In the genomic region with DNA sequence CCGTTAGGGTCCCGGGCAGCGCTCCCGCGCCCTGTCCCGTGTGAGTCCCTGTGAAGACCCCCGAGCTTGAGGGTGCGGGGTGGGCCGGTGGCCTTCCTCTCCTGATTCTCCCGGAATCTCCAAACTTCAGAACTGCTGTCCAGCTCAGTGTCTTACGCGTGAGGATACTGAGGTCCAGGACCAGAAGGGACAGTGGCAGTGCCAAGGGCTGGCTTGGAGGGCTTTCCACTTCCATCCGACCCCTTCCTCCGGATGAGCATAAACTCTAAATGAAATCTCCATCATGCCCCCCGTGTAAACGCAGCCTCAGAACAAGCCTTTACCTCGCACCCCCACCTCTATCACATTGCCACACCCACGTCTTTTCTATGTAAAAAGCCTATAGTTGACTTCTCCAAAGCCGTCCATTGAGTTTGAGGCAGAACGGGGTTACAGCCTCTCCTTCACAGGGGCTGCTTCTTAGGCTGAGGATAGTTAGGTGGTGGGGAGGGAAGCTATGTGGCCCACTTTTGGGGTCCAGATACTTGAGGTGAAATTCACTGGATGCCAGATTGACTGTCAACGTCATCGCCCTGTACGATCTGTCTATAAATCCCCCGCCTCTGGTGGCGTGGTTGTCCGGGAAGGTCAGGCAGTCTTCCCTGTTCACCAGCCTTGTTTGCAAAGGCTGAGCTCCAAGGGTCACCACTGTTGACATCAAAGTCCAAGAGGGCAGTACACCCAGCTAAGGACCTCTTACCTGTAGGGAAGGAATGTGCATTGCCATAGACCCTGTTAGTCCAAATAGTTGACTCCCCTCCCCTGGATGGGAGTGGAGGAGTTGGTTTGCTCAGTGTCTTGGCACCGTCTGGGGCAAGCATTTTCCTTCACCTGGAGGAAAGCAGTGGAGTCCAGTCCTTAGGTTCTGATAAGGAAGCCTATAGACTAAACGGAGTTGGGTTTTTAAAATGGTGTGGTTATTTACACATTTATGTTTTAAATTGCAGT, we compare ENCODE assay signal across 8 cellular contexts. TPM values are rescaled to one million over a fixed set of nuclear protein-coding genes. Genes with fewer than 3 reads are reported as not detected.
A peak's percentile ranks its signal among the peaks of the same experiment; 100 is the strongest.
DNase-seq lines count a peak whose midpoint lies in the region; ATAC-seq, FAIRE-seq and TF ChIP-seq lines count a peak whose summit lies in the region.

No MANE protein-coding gene starts in this region.

- H3K27ac ChIP-seq in HUES48 (ENCODE audit: low read depth, low read length) (peak overlapping the region; percentile 12), HepG2 (ENCODE audit: extremely low read length, insufficient read depth, low read length) (peak overlapping the region; percentile 83)

- H3K4me2 ChIP-seq in HepG2 (ENCODE audit: low read depth, low read length), result peak overlapping the region; percentile 88

- no peaks in the 10 kb centered on the region for H3K9me3 ChIP-seq in HUES48 (ENCODE audit: control insufficient read depth, insufficient read depth, low read length)
- no peaks in the 10 kb centered on the region for H3K9me3 ChIP-seq in T-helper 17 cell (ENCODE audit: control insufficient read depth, low read length, poor library complexity, severe bottlenecking)
- H3K9me3 ChIP-seq in HepG2 (ENCODE audit: low read length), result no peaks in the 10 kb centered on the region

- peak; percentile 50 to 61 for TF ChIP-seq POLR2A in HepG2 (IDR thresholded peaks at IDR 0.05; ENCODE audit: insufficient read depth in 1 of 2, low read depth in 2 of 2, low read length in 2 of 2)

- H3K9ac ChIP-seq in HUES48 (ENCODE audit: low read depth, low read length) (peak overlapping the region; percentile 78), HepG2 (ENCODE audit: insufficient read depth, low read depth, low read length) (peak overlapping the region; percentile 96)

- peaks cover 20% of the 10 kb centered on the region; the same call in 1 of the 2 replicates for H4K20me1 ChIP-seq in HepG2 (ENCODE audit: insufficient read depth, low read length)

- 3% methylated on average over 13 of the region's 28 CpGs for WGBS in HepG2 (ENCODE audit: low lambda C conversion rate)

- TF ChIP-seq CTCF in Calu3 (IDR thresholded peaks at IDR 0.05; ENCODE audit: unreplicated experiment) (no peak), MCF 10A (IDR thresholded peaks at IDR 0.05; ENCODE audit: unreplicated experiment) (no peak), HepG2 (CRISPR knock-in tag; IDR thresholded peaks at IDR 0.05) (peak; percentile 31)

- peak overlapping the region; percentile 89 for H3K27ac Mint-ChIP-seq in Calu3 (ENCODE audit: unreplicated experiment)
- peak overlapping the region; percentile 98 for H3K27ac Mint-ChIP-seq in T-helper 17 cell
- peak overlapping the region; percentile 95 for H3K27ac Mint-ChIP-seq in MCF 10A (ENCODE audit: low read depth, unreplicated experiment)
- peak overlapping the region; percentile 99 for H3K27ac Mint-ChIP-seq in stimulated activated effector memory CD8-positive, alpha-beta T cell treated with anti-CD3 and anti-CD28 coated beads, Interleukin-12 subunit alpha, Interleukin-12 subunit beta, amount 100 ng/mL, for 72 hours

- no peak for TF ChIP-seq RAD21 in HepG2 (CRISPR knock-in tag; IDR thresholded peaks at IDR 0.05)

- DNase-seq in Calu3 (peak; percentile 27), T-helper 17 cell (peak in 2 of 3 donors; percentile 24 to 34), MCF 10A (ENCODE audit: unreplicated experiment) (peak; percentile 53), HepG2 (ENCODE audit: low spot score) (peak; percentile 68), GM19238 (ENCODE audit: insufficient read length, low spot score) (no peak), DMS153 treated with DMSO at 0.1 percent for 48 hours (lab: John Stamatoyannopoulos, UW; ENCODE audit: unreplicated experiment) (no peak)
- peak in 1 of 2 donors; percentile 72 for DNase-seq in stimulated activated effector memory CD8-positive, alpha-beta T cell treated with anti-CD3 and anti-CD28 coated beads, Interleukin-12 subunit alpha, Interleukin-12 subunit beta, amount 100 ng/mL, for 72 hours (ENCODE audit: low spot score in 2 of 2)

- TSS peak; percentile 31 for BruUV-seq in Calu3 (replicated peaks; lab: Mats Ljungman, UMichigan)
- BruUV-seq in MCF 10A (replicated peaks; lab: Mats Ljungman, UMichigan), result TSS peak; percentile 35
- TSS peak; percentile 46 for BruUV-seq in HepG2 (replicated peaks; lab: Mats Ljungman, UMichigan)

- H3K79me2 ChIP-seq in HepG2 (ENCODE audit: insufficient read depth, low read length), result peaks cover 62% of the 10 kb centered on the region

- peak in 1 of 2 experiments; percentile 52; a peak in 2 of 4 replicates for TF ChIP-seq EP300 in HepG2 (IDR thresholded peaks at IDR 0.05; ENCODE audit: low read depth in 2 of 2, low read length in 2 of 2)
- peak; percentile 67 for TF ChIP-seq EP300 in HepG2 (CRISPR knock-in tag; IDR thresholded peaks at IDR 0.05; ENCODE audit: borderline replicate concordance)

- no peaks in the 10 kb centered on the region for H3K36me3 ChIP-seq in HUES48 (ENCODE audit: control insufficient read depth, insufficient read depth, low read length)
- peaks cover 0 to 12% of the 10 kb centered on the region in 2 experiments; a peak in 3 of 5 replicates for H3K36me3 ChIP-seq in HepG2 (replicated peaks in 1 of 2; ENCODE audit: control insufficient read depth in 1 of 2, insufficient read depth in 2 of 2, low read length in 2 of 2)

- H3K4me1 Mint-ChIP-seq in Calu3 (ENCODE audit: low read depth, unreplicated experiment) (peaks cover 20% of the 10 kb centered on the region), T-helper 17 cell (peaks cover 42% of the 10 kb centered on the region), MCF 10A (ENCODE audit: insufficient read depth, unreplicated experiment) (peaks cover 33% of the 10 kb centered on the region)
- peaks cover 44% of the 10 kb centered on the region for H3K4me1 Mint-ChIP-seq in stimulated activated effector memory CD8-positive, alpha-beta T cell treated with anti-CD3 and anti-CD28 coated beads, Interleukin-12 subunit alpha, Interleukin-12 subunit beta, amount 100 ng/mL, for 72 hours

- in situ Hi-C loops in HepG2 (cut with HindIII; ENCODE audit: extremely low pct_ligation_motif_present, low pct_unique_long_range_greater_than_20kb), result loop anchor here (5.0 kb wide), 1 partner anchor 66 kb away; a partner anchor contains a TSS

- peaks cover 3% of the 10 kb centered on the region for H3K27me3 ChIP-seq in HUES48 (ENCODE audit: control insufficient read depth, insufficient read depth, low read length)
- no peaks in the 10 kb centered on the region; a peak in 1 of 5 replicates for H3K27me3 ChIP-seq in HepG2 (ENCODE audit: control insufficient read depth in 1 of 2, insufficient read depth in 2 of 2, low read length in 2 of 2)

- ATAC-seq in T-helper 17 cell (peak; percentile 38), HepG2 (peak; percentile 8)
- ATAC-seq in stimulated activated effector memory CD8-positive, alpha-beta T cell treated with anti-CD3 and anti-CD28 coated beads, Interleukin-12 subunit alpha, Interleukin-12 subunit beta, amount 100 ng/mL, for 72 hours, result peak; percentile 38

- H3K4me3 ChIP-seq in HUES48 (ENCODE audit: low read depth, low read length), result peak overlapping the region; percentile 93
- H3K4me3 ChIP-seq in HepG2 (replicated peaks in 1 of 3; ENCODE audit: insufficient read depth in 1 of 3, low read depth in 2 of 3, low read length in 3 of 3), result peak overlapping the region; percentile 74 to 99 (median 90)

- H3K9me3 Mint-ChIP-seq in Calu3 (ENCODE audit: low read depth, unreplicated experiment) (no peaks in the 10 kb centered on the region), MCF 10A (ENCODE audit: unreplicated experiment) (no peaks in the 10 kb centered on the region)
- no peaks in the 10 kb centered on the region for H3K9me3 Mint-ChIP-seq in stimulated activated effector memory CD8-positive, alpha-beta T cell treated with anti-CD3 and anti-CD28 coated beads, Interleukin-12 subunit alpha, Interleukin-12 subunit beta, amount 100 ng/mL, for 72 hours

- peak overlapping the region; percentile 74 for H3K4me3 Mint-ChIP-seq in Calu3 (ENCODE audit: low read depth, unreplicated experiment)
- H3K4me3 Mint-ChIP-seq in T-helper 17 cell, result peak overlapping the region; percentile 98
- H3K4me3 Mint-ChIP-seq in MCF 10A (ENCODE audit: unreplicated experiment), result peak overlapping the region; percentile 70
- peak overlapping the region; percentile 98 for H3K4me3 Mint-ChIP-seq in stimulated activated effector memory CD8-positive, alpha-beta T cell treated with anti-CD3 and anti-CD28 coated beads, Interleukin-12 subunit alpha, Interleukin-12 subunit beta, amount 100 ng/mL, for 72 hours

- H3K27me3 Mint-ChIP-seq in Calu3 (ENCODE audit: unreplicated experiment) (no peaks in the 10 kb centered on the region), T-helper 17 cell (no peaks in the 10 kb centered on the region), MCF 10A (ENCODE audit: insufficient read depth, unreplicated experiment) (no peaks in the 10 kb centered on the region)

- peak; percentile 75 for FAIRE-seq in HepG2 (lab: Jason Lieb, UNC)

- H3K4me1 ChIP-seq in HUES48 (ENCODE audit: control insufficient read depth, insufficient read depth, low read length) (peaks cover 22% of the 10 kb centered on the region; the same call in 1 of the 2 replicates), HepG2 (ENCODE audit: insufficient read depth, low read length) (peaks cover 51% of the 10 kb centered on the region)

- CTCF ChIA-PET in Calu3 (lab: Charles Lee) (interaction anchor here (0.5 kb wide), 1 partner anchor 749 kb away, joined by 3 read pairs; no protein-coding TSS in a partner anchor), MCF 10A (lab: Yijun Ruan, JAX) (interaction anchor here (0.6 to 2.5 kb wide), 5 partner anchors 9 to 477 kb away, joined by 3 to 13 read pairs (median 4); no protein-coding TSS in a partner anchor), HepG2 (lab: Yijun Ruan, JAX; ENCODE audit: low intra/inter-chr PET ratio, low total read pairs) (no interaction called here)

- H3K36me3 Mint-ChIP-seq in Calu3 (ENCODE audit: insufficient read depth, unreplicated experiment), result peaks cover 57% of the 10 kb centered on the region
- H3K36me3 Mint-ChIP-seq in T-helper 17 cell (ENCODE audit: low read depth), result peaks cover 10% of the 10 kb centered on the region
- H3K36me3 Mint-ChIP-seq in MCF 10A (ENCODE audit: insufficient read depth, unreplicated experiment), result peaks cover 36% of the 10 kb centered on the region
- H3K36me3 Mint-ChIP-seq in stimulated activated effector memory CD8-positive, alpha-beta T cell treated with anti-CD3 and anti-CD28 coated beads, Interleukin-12 subunit alpha, Interleukin-12 subunit beta, amount 100 ng/mL, for 72 hours, result peaks cover 76% of the 10 kb centered on the region

- intact Hi-C loops in Calu3 (cut with micrococcal nuclease; ENCODE audit: unreplicated experiment), result no loop called here
- intact Hi-C loops in MCF 10A (cut with micrococcal nuclease), result loop anchor here (2.0 to 10.0 kb wide), 4 partner anchors 52 to 476 kb away; a partner anchor contains a TSS
- intact Hi-C loops in HepG2 (cut with micrococcal nuclease; ENCODE audit: unreplicated experiment), result loop anchor here (10.0 kb wide), 1 partner anchor 204 kb away; no protein-coding TSS in a partner anchor

- H2AFZ ChIP-seq in HepG2 (ENCODE audit: low read length), result no peak overlapping the region

- POLR2A ChIA-PET in MCF 10A (lab: Yijun Ruan, JAX), result interaction anchor here (0.6 to 8.4 kb wide), 15 partner anchors 8 to 771 kb away, joined by 3 to 115 read pairs (median 8); a partner anchor contains a TSS
- POLR2A ChIA-PET in HepG2 (lab: Yijun Ruan, JAX), result interaction anchor here (0.8 to 2.2 kb wide), 6 partner anchors 9 to 695 kb away, joined by 3 to 20 read pairs (median 4); a partner anchor contains a TSS

RNA-seq across cellular contexts. Expression of a gene that starts 1.2 kb away (rescaled TPM):
- total RNA-seq in Calu3 (2022) (52.7 and 65.9 TPM in 2 replicates), T-helper 17 cell (100 to 1,000 TPM; 109 to 111 TPM), MCF 10A (2022) (114 and 157 TPM in 2 replicates), HepG2 (2016; rRNA removed; fragmentation: Illumina TruSeq; extraction: Trizol) (13.8 and 14.3 TPM in 2 replicates)
- total RNA-seq in HepG2 (2016; cell fraction: cytosol; rRNA removed; fragmentation: Illumina TruSeq; extraction: Trizol; ENCODE audit: low read depth), result 8.5 and 9.0 TPM in 2 replicates
- total RNA-seq in HepG2 (2016; cell fraction: insoluble cytoplasmic fraction; rRNA removed; fragmentation: Illumina TruSeq; extraction: Trizol), result 13.5 and 14.4 TPM in 2 replicates
- 15.4 and 16.6 TPM in 2 replicates for total RNA-seq in HepG2 (2016; cell fraction: membrane; rRNA removed; fragmentation: Illumina TruSeq; extraction: Trizol)
- total RNA-seq in HepG2 (2016; cell fraction: nucleus; rRNA removed; fragmentation: Illumina TruSeq; extraction: Trizol), result 22.3 and 25.8 TPM in 2 replicates
- polyA plus RNA-seq in HepG2 (2011; rRNA removed), result 25.8 and 28.0 TPM in 2 replicates
- polyA plus RNA-seq in HepG2 (2011; cell fraction: cytosol; rRNA removed), result 10.4 and 18.5 TPM in 2 replicates
- 23.8 and 36.5 TPM in 2 replicates for polyA plus RNA-seq in HepG2 (2011; cell fraction: nucleus; rRNA removed)
- polyA plus RNA-seq in HepG2 (2012), result 16.8 and 17.3 TPM in 2 replicates
- polyA plus RNA-seq in HepG2 (2016; cell fraction: cytosol; fragmentation: Illumina TruSeq; extraction: Trizol; ENCODE audit: low read depth), result 3.5 and 4.9 TPM in 2 replicates
- 11.7 and 12.6 TPM in 2 replicates for polyA plus RNA-seq in HepG2 (2016; cell fraction: insoluble cytoplasmic fraction; fragmentation: Illumina TruSeq; extraction: Trizol; ENCODE audit: low read depth)
- polyA plus RNA-seq in HepG2 (2016; cell fraction: membrane; fragmentation: Illumina TruSeq; extraction: Trizol; ENCODE audit: low read depth), result 7.5 and 8.7 TPM in 2 replicates
- 40.1 and 42.7 TPM in 2 replicates for polyA plus RNA-seq in HepG2 (2016; cell fraction: nucleus; fragmentation: Illumina TruSeq; extraction: Trizol; ENCODE audit: insufficient read depth, low read depth)
- 27.3 TPM in 2 replicates for polyA minus RNA-seq in HepG2 (2011; rRNA and poly(A)+ RNA removed; ENCODE audit: low replicate concordance)
- 22.4 and 27.4 TPM in 2 replicates for polyA minus RNA-seq in HepG2 (2011; cell fraction: cytosol; rRNA and poly(A)+ RNA removed)
- polyA minus RNA-seq in HepG2 (2011; cell fraction: nucleus; rRNA and poly(A)+ RNA removed), result 61.4 and 62.2 TPM in 2 replicates

Comparison
In these comparisons a context has a peak if more than half of its experiments do, and no peak if none do; other contexts are left out.
1. DNase-seq: peak in Calu3 (single experiment), T-helper 17 cell (2 of 3), MCF 10A (single experiment) and HepG2 (single experiment); none in GM19238 (single experiment) and DMS153 treated with DMSO at 0.1 percent for 48 hours (single experiment).
2. Peak in every context shown above with its lines, with median percentiles within 50 percentile points of each other: H3K27ac Mint-ChIP-seq, H3K4me3 Mint-ChIP-seq and ATAC-seq.